ENCODE assay signal across 11 cellular contexts in the genomic region with DNA sequence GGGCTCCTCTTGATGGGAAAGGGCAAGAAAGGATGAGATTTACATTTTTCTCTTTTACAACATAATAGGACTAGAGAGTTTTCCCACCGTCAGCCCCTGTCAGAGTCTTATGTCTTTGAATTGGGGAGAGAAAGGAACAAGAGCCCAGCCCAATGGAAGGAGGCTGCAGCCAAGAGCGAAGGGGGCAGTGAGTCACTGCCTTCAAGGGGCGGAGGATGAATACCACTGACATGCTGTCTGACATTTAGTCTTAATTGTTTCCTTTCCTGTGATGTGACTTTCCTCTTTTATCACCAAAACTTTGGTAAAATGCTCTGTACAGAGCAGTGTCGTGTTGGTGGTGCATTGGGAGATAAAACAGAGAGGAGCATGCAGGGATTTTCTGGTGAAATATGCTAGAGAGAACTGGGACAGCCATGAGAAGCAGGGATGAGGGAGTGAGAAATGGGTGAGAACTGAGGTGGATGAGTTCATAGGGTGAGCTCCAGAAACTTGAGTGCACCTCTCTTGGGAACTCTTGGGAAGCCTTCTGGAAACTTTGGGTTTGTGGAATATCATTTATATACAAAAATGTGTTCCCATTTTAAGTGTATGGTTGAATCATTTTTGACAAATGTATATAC.
DNase-seq lines count a peak whose midpoint lies in the region; ATAC-seq and TF ChIP-seq lines count a peak whose summit lies in the region.
"Had no signal": no experiment of that assay in that cellular context is flagged by ENCODE, and none has a peak within 500 bp of the region (broad histone marks: within the 10 kb centered on the region; RNA-seq: fewer than 3 reads in every experiment).

No MANE protein-coding gene starts in this region.

- intact Hi-C loops in prostate gland (cut with DNase I), result no loop called here

- H3K79me2 ChIP-seq in Loucy (ENCODE audit: insufficient read depth, low read length), result no peaks in the 10 kb centered on the region

- H3F3A ChIP-seq in Loucy (ENCODE audit: low read depth), result no peaks in the 10 kb centered on the region

- no peak overlapping the region for H3K4me3 ChIP-seq in Loucy (ENCODE audit: low read length, poor library complexity, severe bottlenecking)
- H3K4me3 ChIP-seq in cardiac fibroblast (replicated peaks in 1 of 2; ENCODE audit: low read depth in 2 of 2, low read length in 2 of 2), result no peak overlapping the region
- H3K4me3 ChIP-seq in mesodermal cell (ENCODE audit: extremely low read depth, insufficient read depth, low read length, poor library complexity, severe bottlenecking), result no peak overlapping the region
- H3K4me3 ChIP-seq in prostate gland, result no peak overlapping the region

- H3K4me1 ChIP-seq in Loucy (ENCODE audit: insufficient read depth, low read length, poor library complexity, severe bottlenecking) (peaks cover 19% of the 10 kb centered on the region), mesodermal cell (ENCODE audit: control insufficient read depth, insufficient read depth, low read length, poor library complexity, severe bottlenecking) (peaks cover 26% of the 10 kb centered on the region), prostate gland (replicated peaks) (no peaks in the 10 kb centered on the region)

- no peak overlapping the region for H2AFZ ChIP-seq in Loucy (ENCODE audit: low read length)

- no peaks in the 10 kb centered on the region for H4K20me1 ChIP-seq in Loucy (ENCODE audit: insufficient read depth, low read length, poor library complexity, severe bottlenecking)

- H3K9me2 ChIP-seq in Loucy (replicated peaks; ENCODE audit: low read depth, low read length), result no peaks in the 10 kb centered on the region

- DNase-seq in EH (ENCODE audit: low read depth) (peak; percentile 85), cardiac fibroblast (ENCODE audit: low read depth in 2 of 2) (peak; percentile 48 to 59), NCI-H1105 (lab: John Stamatoyannopoulos, UW) (no peak), prostate gland (ENCODE audit: low spot score) (no peak), kidney glomerular epithelial cell (lab: John Stamatoyannopoulos, UW) (no peak)
- DNase-seq: hippocampal formation; NCI-H2107; stimulated activated CD4-positive, alpha-beta T cell treated with anti-CD3 and anti-CD28 coated beads, Interleukin-2, amount 100 ng/mL, for 48 hours had no signal

- H3K9me3 ChIP-seq in Loucy (ENCODE audit: insufficient read depth, low read depth, low read length) (no peaks in the 10 kb centered on the region), mesodermal cell (ENCODE audit: control insufficient read depth, low read length) (no peaks in the 10 kb centered on the region), prostate gland (no peaks in the 10 kb centered on the region)

- H3K36me3 ChIP-seq in Loucy (ENCODE audit: insufficient read depth, low read length) (no peaks in the 10 kb centered on the region), mesodermal cell (ENCODE audit: control insufficient read depth, insufficient read depth, low read length) (no peaks in the 10 kb centered on the region), prostate gland (no peaks in the 10 kb centered on the region)

- no peak for ATAC-seq in HG02588 (IDR thresholded peaks at IDR 0.05; ENCODE audit: unreplicated experiment)

- peak overlapping the region; percentile 9 for H3K4me2 ChIP-seq in Loucy (ENCODE audit: low read depth, low read length, poor library complexity, severe bottlenecking)

- 0 to 8% methylated on average over 2 to 4 of the region's 4 CpGs for WGBS in mesodermal cell (ENCODE audit: insufficient coverage in 2 of 2), 2 experiments
- 85% methylated on average over 4 of the region's 4 CpGs for WGBS in prostate gland

- H3K9ac ChIP-seq in Loucy (ENCODE audit: low read depth, low read length, poor library complexity, severe bottlenecking), result no peak overlapping the region

- TF ChIP-seq CTCF in Loucy (conservative IDR thresholded peaks at IDR 0.05; ENCODE audit: low read length), result no peak
- no peak for TF ChIP-seq CTCF in cardiac fibroblast (IDR thresholded peaks at IDR 0.05; ENCODE audit: low read depth, low read length)
- TF ChIP-seq CTCF in prostate gland (IDR thresholded peaks at IDR 0.05), result no peak

- no peak for TF ChIP-seq POLR2A in prostate gland (IDR thresholded peaks at IDR 0.05)

- H3K27ac ChIP-seq in mesodermal cell (ENCODE audit: low read depth, low read length, severe bottlenecking) (peak overlapping the region; percentile 66), prostate gland (no peak overlapping the region)

- H3K27me3 ChIP-seq in Loucy (ENCODE audit: insufficient read depth, low read length, poor library complexity, severe bottlenecking) (no peaks in the 10 kb centered on the region), prostate gland (replicated peaks; ENCODE audit: insufficient read depth) (no peaks in the 10 kb centered on the region)

Comparison
In these comparisons a context has a peak if more than half of its experiments do, and no peak if none do; other contexts are left out.
1. DNase-seq: peak in EH (single experiment) and cardiac fibroblast (2 of 2); none in NCI-H1105 (single experiment), prostate gland (single experiment) and kidney glomerular epithelial cell (single experiment).